1 cellular context compared by ENCODE assay signal in genomic region chr2:100814453-100814852, GRCh38.
A peak's percentile ranks its signal among the peaks of the same experiment; 100 is the strongest.
TF ChIP-seq lines count a peak whose summit lies in the region.

No MANE protein-coding gene starts in this region.

TF ChIP-seq in HepG2, 621 proteins besides CTCF, POLR2A, EP300 and RAD21 (continued from another document):
- TF ChIP-seq FOXO4 (CRISPR knock-in tag; conservative IDR thresholded peaks at IDR 0.05) (no peak), DZIP1 (CRISPR knock-in tag; IDR thresholded peaks at IDR 0.05) (no peak), GRHL1 (CRISPR knock-in tag; conservative IDR thresholded peaks at IDR 0.05) (no peak), CBX5 (CRISPR knock-in tag; IDR thresholded peaks at IDR 0.05; ENCODE audit: borderline replicate concordance) (no peak; the same call in 1 of the 2 replicates), ZFP91 (CRISPR knock-in tag; IDR thresholded peaks at IDR 0.05; ENCODE audit: borderline replicate concordance) (no peak), FOXO1 (CRISPR knock-in tag; IDR thresholded peaks at IDR 0.05) (no peak; the same call in 1 of the 2 replicates), TMF1 (CRISPR knock-in tag; IDR thresholded peaks at IDR 0.05; ENCODE audit: low read depth) (no peak), FOSL1 (CRISPR knock-in tag; IDR thresholded peaks at IDR 0.05; ENCODE audit: borderline replicate concordance) (no peak), SIX1 (CRISPR knock-in tag; IDR thresholded peaks at IDR 0.05; ENCODE audit: borderline replicate concordance) (no peak), ZFY (CRISPR knock-in tag; IDR thresholded peaks at IDR 0.05) (no peak), ZNF550 (CRISPR knock-in tag; IDR thresholded peaks at IDR 0.05; ENCODE audit: borderline replicate concordance) (no peak), DMAP1 (CRISPR knock-in tag; IDR thresholded peaks at IDR 0.05) (peak; percentile 58; the same call in 1 of the 2 replicates), ZNF230 (CRISPR knock-in tag; IDR thresholded peaks at IDR 0.05) (no peak), CAMTA2 (CRISPR knock-in tag; IDR thresholded peaks at IDR 0.05; ENCODE audit: borderline replicate concordance) (no peak), ZNF333 (CRISPR knock-in tag; IDR thresholded peaks at IDR 0.05; ENCODE audit: borderline replicate concordance) (no peak), SETDB1 (CRISPR knock-in tag; IDR thresholded peaks at IDR 0.05; ENCODE audit: borderline replicate concordance) (no peak), ZBTB33 (CRISPR knock-in tag; IDR thresholded peaks at IDR 0.05) (no peak), ZXDC (CRISPR knock-in tag; IDR thresholded peaks at IDR 0.05) (no peak), ESRRA (CRISPR knock-in tag; IDR thresholded peaks at IDR 0.05; ENCODE audit: low read depth) (no peak)
